ENCODE assay signal across 21 cellular contexts in genomic region chr17:39716073-39716818, GRCh38. TPM values are rescaled to one million over a fixed set of nuclear protein-coding genes. Genes with fewer than 3 reads are reported as not detected.
A peak's percentile ranks its signal among the peaks of the same experiment; 100 is the strongest.
DNase-seq lines count a peak whose midpoint lies in the region; ATAC-seq and TF ChIP-seq lines count a peak whose summit lies in the region.
"Had no signal": no experiment of that assay in that cellular context is flagged by ENCODE, and none has a peak within 500 bp of the region (broad histone marks: within the 10 kb centered on the region; RNA-seq: fewer than 3 reads in every experiment).

No MANE protein-coding gene starts in this region.

- H2AFZ ChIP-seq in osteoblast (ENCODE audit: low read length), result no peak overlapping the region

- intact Hi-C loops in left ventricle myocardium superior (cut with micrococcal nuclease) (no loop called here), upper lobe of right lung (cut with DNase I) (no loop called here)

- H3K27ac ChIP-seq in RWPE1, result peak overlapping the region; percentile 68
- H3K27ac ChIP-seq in osteoblast (ENCODE audit: low read depth, low read length), result no peak overlapping the region
- H3K27ac ChIP-seq in upper lobe of right lung, result peak overlapping the region; percentile 55
- H3K27ac ChIP-seq: adrenal gland, cardiac muscle cell had no signal

- H3K36me3 ChIP-seq in osteoblast (ENCODE audit: insufficient read depth, low read length) (peaks cover 47% of the 10 kb centered on the region), upper lobe of right lung (peaks cover 54% of the 10 kb centered on the region)
- H3K36me3 ChIP-seq: adrenal gland had no signal

- no peaks in the 10 kb centered on the region for H3K4me1 ChIP-seq in osteoblast (ENCODE audit: insufficient read depth, low read length)
- H3K4me1 ChIP-seq in upper lobe of right lung, result no peaks in the 10 kb centered on the region
- H3K4me1 ChIP-seq: adrenal gland had no signal

- no peak overlapping the region for H3K4me2 ChIP-seq in osteoblast (ENCODE audit: insufficient read depth, low read length)

- no peaks in the 10 kb centered on the region for H3K79me2 ChIP-seq in osteoblast (ENCODE audit: insufficient read depth, low read length)

- POLR2A ChIA-PET in RWPE1 (lab: Yijun Ruan, JAX; ENCODE audit: low non-redundant PET), result interaction anchor here (0.6 kb wide), 1 partner anchor 35 kb away, joined by 4 read pairs; no protein-coding TSS in a partner anchor

- CTCF ChIA-PET in RWPE1 (lab: Yijun Ruan, JAX), result interaction anchor here (0.8 to 1.5 kb wide), 2 partner anchors 10 to 13 kb away, joined by 3 to 11 read pairs; no protein-coding TSS in a partner anchor

- DNase-seq in RWPE1 (ENCODE audit: low spot score), result no peak
- DNase-seq in left ventricle myocardium superior, result peak; percentile 65
- DNase-seq in osteoblast (ENCODE audit: insufficient read length, low spot score, missing footprints), result peak; percentile 17
- no peak for DNase-seq in upper lobe of right lung
- DNase-seq in EL, result no peak
- DNase-seq in ecto neural progenitor cell (ENCODE audit: low spot score), result no peak
- DNase-seq: activated effector memory CD4-positive, alpha-beta T cell treated with anti-CD3 and anti-CD28 coated beads, Interleukin-2, amount 50 U/mL, for 16 hours; adrenal gland; AML-193; glutamatergic neuron; naive B cell; NCI-H1092 treated with DMSO at 0.1 percent for 48 hours; NCI-H2107; NCI-H524 treated with DMSO at 0.1 percent for 48 hours; stimulated activated CD4-positive, alpha-beta T cell treated with anti-CD3 and anti-CD28 coated beads, Interleukin-4, amount 100 ng/mL, for 4 hours; T-cell had no signal

- H4K20me1 ChIP-seq in osteoblast (ENCODE audit: insufficient read depth, low read length), result no peaks in the 10 kb centered on the region

- no peaks in the 10 kb centered on the region for H3K27me3 ChIP-seq in osteoblast (ENCODE audit: insufficient read depth, low read length)
- no peaks in the 10 kb centered on the region for H3K27me3 ChIP-seq in upper lobe of right lung
- H3K27me3 ChIP-seq: adrenal gland, cardiac muscle cell, esophagus muscularis mucosa had no signal

- no peak overlapping the region for H3K4me3 ChIP-seq in osteoblast (ENCODE audit: insufficient read depth, low read length)
- no peak overlapping the region for H3K4me3 ChIP-seq in upper lobe of right lung
- H3K4me3 ChIP-seq: adrenal gland, cardiac muscle cell, esophagus muscularis mucosa, lung had no signal

- H3K9me3 ChIP-seq in osteoblast (ENCODE audit: low read depth, low read length) (no peaks in the 10 kb centered on the region), upper lobe of right lung (no peaks in the 10 kb centered on the region)
- H3K9me3 ChIP-seq: adrenal gland, esophagus muscularis mucosa had no signal

- ATAC-seq in left ventricle myocardium superior, result peak; percentile 88
- ATAC-seq in upper lobe of right lung, result peak; percentile 11
- no peak for ATAC-seq in HG03095 (IDR thresholded peaks at IDR 0.05; ENCODE audit: unreplicated experiment)
- ATAC-seq: T-cell had no signal

- TF ChIP-seq CTCF in RWPE1 (conservative IDR thresholded peaks at IDR 0.05; ENCODE audit: low read depth) (no peak), osteoblast (IDR thresholded peaks at IDR 0.05; ENCODE audit: extremely low read depth, low read depth, low read length) (no peak), upper lobe of right lung (IDR thresholded peaks at IDR 0.05) (no peak)

RNA-seq across cellular contexts. Expression of gene MIEN1, which starts 14.1 kb away (rescaled TPM):
- 49.3 TPM for total RNA-seq in left ventricle myocardium superior
- total RNA-seq in osteoblast, result 14.8 and 16.5 TPM in 2 replicates
- total RNA-seq in upper lobe of right lung, result 48.5 TPM

RNA-seq across cellular contexts. Expression of gene ERBB2, which starts 16.4 kb away (rescaled TPM):
- total RNA-seq in left ventricle myocardium superior (75.8 TPM), osteoblast (40.4 and 44.2 TPM in 2 replicates), upper lobe of right lung (97.5 TPM)

RNA-seq across cellular contexts. Expression of gene GRB7, which starts 21.5 kb away (rescaled TPM):
- total RNA-seq in left ventricle myocardium superior (5.1 TPM), osteoblast (under 0.01 and 0.29 TPM in 2 replicates), upper lobe of right lung (25.0 TPM)
- total RNA-seq: dermis microvascular lymphatic vessel endothelial cell had no signal

RNA-seq across cellular contexts. Expression of gene PGAP3, which starts 28.4 kb away (rescaled TPM):
- 7.3 TPM for total RNA-seq in left ventricle myocardium superior
- total RNA-seq in osteoblast, result 10.3 and 10.9 TPM in 2 replicates
- total RNA-seq in upper lobe of right lung, result 24.5 TPM

RNA-seq across cellular contexts. Expression of gene PNMT, which starts 48.0 kb away (rescaled TPM):
- total RNA-seq in left ventricle myocardium superior (5.8 TPM), osteoblast (not detected in 2 replicates), upper lobe of right lung (4.3 TPM)

Comparison
In these comparisons a context has a peak if more than half of its experiments do, and no peak if none do; other contexts are left out.
1. DNase-seq: peak in left ventricle myocardium superior (single experiment) and osteoblast (single experiment); none in RWPE1 (single experiment), upper lobe of right lung (single experiment), EL (single experiment) and ecto neural progenitor cell (single experiment).